In genomic region chr1:196951711-196952394, GRCh38 we compare ENCODE assay signal across 10 cellular contexts. TPM values are rescaled to one million over a fixed set of nuclear protein-coding genes. Genes with fewer than 3 reads are reported as not detected.
DNase-seq lines count a peak whose midpoint lies in the region; ATAC-seq lines count a peak whose summit lies in the region.
"Had no signal": no experiment of that assay in that cellular context is flagged by ENCODE, and none has a peak within 500 bp of the region (broad histone marks: within the 10 kb centered on the region; RNA-seq: fewer than 3 reads in every experiment).

No MANE protein-coding gene starts in this region.

- H4K8ac ChIP-seq in mesenchymal stem cell (ENCODE audit: low read length) = no peak overlapping the region

- H3K4me3 ChIP-seq in mesenchymal stem cell (ENCODE audit: insufficient read depth in 1 of 2, low read depth in 1 of 2, low read length in 2 of 2) = no peak overlapping the region

- peaks cover 0 to 2% (median 0%) of the 10 kb centered on the region in 9 donors for H3K9me3 Mint-ChIP-seq in naive thymus-derived CD8-positive, alpha-beta T cell
- H3K9me3 Mint-ChIP-seq: activated T-cell treated with anti-CD3 and anti-CD28 coated beads, Interleukin-2, amount 50 U/mL, for 4 hours had no signal

- ATAC-seq in GM19035 (IDR thresholded peaks at IDR 0.05; ENCODE audit: unreplicated experiment) = peak; percentile 78
- peak; percentile 94 for ATAC-seq in HG02610 (IDR thresholded peaks at IDR 0.05; ENCODE audit: unreplicated experiment)
- ATAC-seq in HG03439 (IDR thresholded peaks at IDR 0.05; ENCODE audit: unreplicated experiment) = peak; percentile 79
- ATAC-seq in naive thymus-derived CD8-positive, alpha-beta T cell = no peak
- ATAC-seq: activated T-cell treated with anti-CD3 and anti-CD28 coated beads, Interleukin-2, amount 50 U/mL, for 4 hours had no signal

- H3K4me3 Mint-ChIP-seq in naive thymus-derived CD8-positive, alpha-beta T cell = no peak overlapping the region
- H3K4me3 Mint-ChIP-seq: activated T-cell treated with anti-CD3 and anti-CD28 coated beads, Interleukin-2, amount 50 U/mL, for 4 hours had no signal

- H3K4me2 ChIP-seq in mesenchymal stem cell (ENCODE audit: low read length, poor library complexity, severe bottlenecking) = no peak overlapping the region

- POLR2A ChIA-PET in naive thymus-derived CD8-positive, alpha-beta T cell (lab: Charles Lee) = no interaction called here

- H3K18ac ChIP-seq in mesenchymal stem cell (ENCODE audit: low read depth in 1 of 2, low read length in 2 of 2) = no peak overlapping the region

- no peaks in the 10 kb centered on the region for H3K36me3 Mint-ChIP-seq in naive thymus-derived CD8-positive, alpha-beta T cell

- WGBS in mesenchymal stem cell = 60% methylated on average over 1 of the region's 2 CpGs

- no peaks in the 10 kb centered on the region for H3K36me3 ChIP-seq in mesenchymal stem cell (ENCODE audit: control insufficient read depth in 1 of 2, insufficient read depth in 2 of 2, low read depth in 1 of 2, low read length in 2 of 2)

- no peak for DNase-seq in DMS79 treated with DMSO at 0.1 percent for 48 hours (lab: John Stamatoyannopoulos, UW)
- no peak for DNase-seq in naive thymus-derived CD8-positive, alpha-beta T cell
- DNase-seq in GM19240 (ENCODE audit: insufficient read length, low spot score) = no peak
- DNase-seq in mesenchymal stem cell = no peak
- DNase-seq: activated T-cell treated with anti-CD3 and anti-CD28 coated beads, Interleukin-2, amount 50 U/mL, for 4 hours; GDM1; NCI-H1417 treated with DMSO at 0.1 percent for 48 hours had no signal

- H3K9ac ChIP-seq in mesenchymal stem cell (ENCODE audit: low read length) = no peak overlapping the region

- peaks cover 0 to 4% (median 0%) of the 10 kb centered on the region in 5 donors for H3K27me3 Mint-ChIP-seq in naive thymus-derived CD8-positive, alpha-beta T cell

- H3K9me3 ChIP-seq in mesenchymal stem cell (ENCODE audit: control insufficient read depth, low read length) = no peaks in the 10 kb centered on the region

- H2AFZ ChIP-seq in mesenchymal stem cell (ENCODE audit: low read depth, low read length) = no peak overlapping the region

- no peak overlapping the region for H3K23ac ChIP-seq in mesenchymal stem cell (ENCODE audit: low read length in 2 of 2)

- no peak overlapping the region for H3K27ac ChIP-seq in mesenchymal stem cell (ENCODE audit: low read length, poor library complexity, severe bottlenecking)

- H3K4me1 ChIP-seq in mesenchymal stem cell (ENCODE audit: control insufficient read depth, insufficient read depth, low read depth, low read length) = no peaks in the 10 kb centered on the region

- no peaks in the 10 kb centered on the region for H3K27me3 ChIP-seq in mesenchymal stem cell (ENCODE audit: control insufficient read depth in 1 of 2, insufficient read depth in 1 of 2, low read length in 2 of 2)

- no peak overlapping the region for H3K14ac ChIP-seq in mesenchymal stem cell (ENCODE audit: low read length in 2 of 2)

- no peak overlapping the region for H3K27ac Mint-ChIP-seq in naive thymus-derived CD8-positive, alpha-beta T cell

- H2AK5ac ChIP-seq in mesenchymal stem cell (ENCODE audit: low read length, severe bottlenecking) = no peak overlapping the region

- H3K4ac ChIP-seq in mesenchymal stem cell (ENCODE audit: low read depth in 1 of 2, low read length in 2 of 2) = no peak overlapping the region

- H4K91ac ChIP-seq in mesenchymal stem cell (ENCODE audit: low read length) = no peak overlapping the region

- H3K4me1 Mint-ChIP-seq in naive thymus-derived CD8-positive, alpha-beta T cell = no peaks in the 10 kb centered on the region

- H3K79me1 ChIP-seq in mesenchymal stem cell (replicated peaks; ENCODE audit: low read length, poor library complexity, severe bottlenecking) = no peaks in the 10 kb centered on the region

- H2BK120ac ChIP-seq in mesenchymal stem cell (ENCODE audit: low read depth, low read length) = no peak overlapping the region

- no peak overlapping the region for H2BK5ac ChIP-seq in mesenchymal stem cell (ENCODE audit: low read depth, low read length, poor library complexity, severe bottlenecking)

- no peak overlapping the region for H2BK15ac ChIP-seq in mesenchymal stem cell (ENCODE audit: low read depth, poor library complexity, severe bottlenecking)

- no peak overlapping the region for H2BK12ac ChIP-seq in mesenchymal stem cell (ENCODE audit: low read length in 2 of 2)

RNA-seq across cellular contexts. Expression of gene CFHR2, which starts 8.3 kb away (rescaled TPM):
- total RNA-seq in naive thymus-derived CD8-positive, alpha-beta T cell = not detected
- not detected for polyA plus RNA-seq in naive thymus-derived CD8-positive, alpha-beta T cell
- polyA plus RNA-seq in mesenchymal stem cell (2013, experiment 1 of 2) = not detected
- not detected for polyA plus RNA-seq in mesenchymal stem cell (2013, experiment 2 of 2)
- total RNA-seq: activated T-cell treated with anti-CD3 and anti-CD28 coated beads, Interleukin-2, amount 50 U/mL, for 4 hours had no signal

RNA-seq across cellular contexts. Expression of gene CFHR5, which starts 25.5 kb away (rescaled TPM):
- total RNA-seq in naive thymus-derived CD8-positive, alpha-beta T cell = not detected
- not detected for polyA plus RNA-seq in naive thymus-derived CD8-positive, alpha-beta T cell
- polyA plus RNA-seq in mesenchymal stem cell (2013, experiment 1 of 2) = not detected
- polyA plus RNA-seq in mesenchymal stem cell (2013, experiment 2 of 2) = not detected
- total RNA-seq: activated T-cell treated with anti-CD3 and anti-CD28 coated beads, Interleukin-2, amount 50 U/mL, for 4 hours had no signal

Comparison
In these comparisons a context has a peak if more than half of its experiments do, and no peak if none do; other contexts are left out.
1. ATAC-seq: peak in GM19035 (single experiment), HG02610 (single experiment) and HG03439 (single experiment); none in naive thymus-derived CD8-positive, alpha-beta T cell (0 of 2).